In genomic region chr1:5286244-5286643, GRCh38 we compare ENCODE assay signal across 9 cellular contexts.
A peak's percentile ranks its signal among the peaks of the same experiment; 100 is the strongest.
DNase-seq lines count a peak whose midpoint lies in the region; ATAC-seq and TF ChIP-seq lines count a peak whose summit lies in the region.
"Had no signal": no experiment of that assay in that cellular context is flagged by ENCODE, and none has a peak within 500 bp of the region (broad histone marks: within the 10 kb centered on the region; RNA-seq: fewer than 3 reads in every experiment).

No MANE protein-coding gene starts in this region.

- intact Hi-C loops in spleen (cut with DNase I; ENCODE audit: low total_unique reads): no loop called here

- H3K4me3 ChIP-seq in DND-41 (ENCODE audit: low read depth in 1 of 2, low read length in 2 of 2) (no peak overlapping the region), spleen (no peak overlapping the region)

- no peaks in the 10 kb centered on the region for H3K79me2 ChIP-seq in DND-41 (ENCODE audit: insufficient read depth, low read length)

- H3K4me2 ChIP-seq in DND-41 (ENCODE audit: insufficient read depth, low read length): no peak overlapping the region

- DNase-seq in DND-41 (peak; percentile 12), NCI-H69 (lab: John Stamatoyannopoulos, UW) (peak; percentile 3), activated T-cell treated with anti-CD3 and anti-CD28 coated beads for 48 hours (ENCODE audit: low read depth) (peak; percentile 6), spleen (peak; percentile 41), superior temporal gyrus (ENCODE audit: extremely low spot score) (no peak), NCI-H446 treated with DMSO at 0.1 percent for 48 hours (lab: John Stamatoyannopoulos, UW) (no peak), DMS153 (lab: John Stamatoyannopoulos, UW) (no peak)
- DNase-seq: small intestine had no signal

- TF ChIP-seq POLR2A in spleen (IDR thresholded peaks at IDR 0.05): no peak

- WGBS in spleen, 5 donors: 28 to 76% (median 72%) methylated on average over 2 of the region's 2 CpGs

- H3K36me3 ChIP-seq in DND-41 (ENCODE audit: insufficient read depth, low read length): no peaks in the 10 kb centered on the region
- H3K36me3 ChIP-seq in spleen: no peaks in the 10 kb centered on the region

- no peak overlapping the region for H2AFZ ChIP-seq in DND-41 (ENCODE audit: low read depth, low read length)

- no peaks in the 10 kb centered on the region for H3K27me3 ChIP-seq in DND-41 (ENCODE audit: insufficient read depth, low read length, poor library complexity)
- peaks cover 0 to 13% (median 0%) of the 10 kb centered on the region in 7 donors for H3K27me3 ChIP-seq in spleen (replicated peaks in 1 of 7)

- H3K9ac ChIP-seq in DND-41 (ENCODE audit: low read depth, low read length): no peak overlapping the region

- H3K4me1 ChIP-seq in DND-41 (ENCODE audit: insufficient read depth, low read length) (no peaks in the 10 kb centered on the region), spleen (no peaks in the 10 kb centered on the region)

- no peak for ATAC-seq in DND-41 (ENCODE audit: insufficient read depth, low read depth)
- ATAC-seq in GM19455 (IDR thresholded peaks at IDR 0.05; ENCODE audit: unreplicated experiment): no peak

- TF ChIP-seq CTCF in DND-41 (IDR thresholded peaks at IDR 0.05; ENCODE audit: borderline replicate concordance, extremely low read depth, low read length, poor library complexity, severe bottlenecking) (peak; percentile 58), spleen (IDR thresholded peaks at IDR 0.05 in 8 of 11, conservative IDR thresholded peaks at IDR 0.05 in 3 of 11) (peak in 3 of 11 experiments; percentile 16 to 45 (median 32))

- H4K20me1 ChIP-seq in DND-41 (ENCODE audit: insufficient read depth, low read length): no peaks in the 10 kb centered on the region

- no peaks in the 10 kb centered on the region for H3K9me3 ChIP-seq in DND-41 (ENCODE audit: insufficient read depth, low read length, severe bottlenecking)
- H3K9me3 ChIP-seq in spleen: peaks cover 0 to 5% (median 0%) of the 10 kb centered on the region in 8 donors

- H3K27ac ChIP-seq in DND-41 (ENCODE audit: low read length) (no peak overlapping the region), spleen (no peak overlapping the region)

Comparison
In these comparisons a context has a peak if more than half of its experiments do, and no peak if none do; other contexts are left out.
1. DNase-seq: peak in DND-41 (single experiment), NCI-H69 (single experiment), activated T-cell treated with anti-CD3 and anti-CD28 coated beads for 48 hours (single experiment) and spleen (single experiment); none in superior temporal gyrus (single experiment), NCI-H446 treated with DMSO at 0.1 percent for 48 hours (single experiment) and DMS153 (single experiment).